ENCODE assay signal across 13 cellular contexts in genomic region chr11:133943950-133944698, GRCh38. TPM values are rescaled to one million over a fixed set of nuclear protein-coding genes. Genes with fewer than 3 reads are reported as not detected.
DNase-seq lines count a peak whose midpoint lies in the region; ATAC-seq and TF ChIP-seq lines count a peak whose summit lies in the region.
"Had no signal": no experiment of that assay in that cellular context is flagged by ENCODE, and none has a peak within 500 bp of the region (broad histone marks: within the 10 kb centered on the region; RNA-seq: fewer than 3 reads in every experiment).

No MANE protein-coding gene starts in this region.

- peak overlapping the region; percentile 84 for H3K27ac Mint-ChIP-seq in activated naive CD4-positive, alpha-beta T cell treated with anti-CD3 and anti-CD28 coated beads for 36 hours
- peak overlapping the region; percentile 96 for H3K27ac Mint-ChIP-seq in activated T-helper 2 cell treated with anti-CD3 and anti-CD28 coated beads, Interferon-gamma antibody, Interleukin-2, Interleukin-4, amounts not matched to agents 10 μg/mL and 5 μg/mL and 100 μg/mL, durations not matched to agents 14 hours and 24 hours and 36 hours
- peak overlapping the region; percentile 71 to 83 for H3K27ac Mint-ChIP-seq in natural killer cell
- no peak overlapping the region for H3K27ac Mint-ChIP-seq in chondrocyte (ENCODE audit: unreplicated experiment)
- H3K27ac Mint-ChIP-seq: GM23338 had no signal

- H3K27me3 Mint-ChIP-seq in activated naive CD4-positive, alpha-beta T cell treated with anti-CD3 and anti-CD28 coated beads for 36 hours (ENCODE audit: low read depth), result no peaks in the 10 kb centered on the region
- H3K27me3 Mint-ChIP-seq in activated T-helper 2 cell treated with anti-CD3 and anti-CD28 coated beads, Interferon-gamma antibody, Interleukin-2, Interleukin-4, amounts not matched to agents 10 μg/mL and 5 μg/mL and 100 μg/mL, durations not matched to agents 14 hours and 24 hours and 36 hours (ENCODE audit: low read depth), result no peaks in the 10 kb centered on the region
- H3K27me3 Mint-ChIP-seq in natural killer cell (ENCODE audit: low read depth in 2 of 2) (peaks cover 0 to 16% of the 10 kb centered on the region in 2 donors), chondrocyte (ENCODE audit: low read depth) (peaks cover 4% of the 10 kb centered on the region)

- ATAC-seq in natural killer cell, result no peak
- no peak for ATAC-seq in GM21360 (IDR thresholded peaks at IDR 0.05; ENCODE audit: unreplicated experiment)
- ATAC-seq: GM23338 had no signal

- H3K36me3 Mint-ChIP-seq in activated naive CD4-positive, alpha-beta T cell treated with anti-CD3 and anti-CD28 coated beads for 36 hours (ENCODE audit: low read depth), result peaks cover 23% of the 10 kb centered on the region
- peaks cover 61% of the 10 kb centered on the region for H3K36me3 Mint-ChIP-seq in activated T-helper 2 cell treated with anti-CD3 and anti-CD28 coated beads, Interferon-gamma antibody, Interleukin-2, Interleukin-4, amounts not matched to agents 10 μg/mL and 5 μg/mL and 100 μg/mL, durations not matched to agents 14 hours and 24 hours and 36 hours (ENCODE audit: low read depth)
- no peaks in the 10 kb centered on the region for H3K36me3 Mint-ChIP-seq in natural killer cell
- H3K36me3 Mint-ChIP-seq in chondrocyte (ENCODE audit: low read depth), result peaks cover 9% of the 10 kb centered on the region

- no peaks in the 10 kb centered on the region for H3K9me3 Mint-ChIP-seq in activated naive CD4-positive, alpha-beta T cell treated with anti-CD3 and anti-CD28 coated beads for 36 hours
- no peaks in the 10 kb centered on the region for H3K9me3 Mint-ChIP-seq in activated T-helper 2 cell treated with anti-CD3 and anti-CD28 coated beads, Interferon-gamma antibody, Interleukin-2, Interleukin-4, amounts not matched to agents 10 μg/mL and 5 μg/mL and 100 μg/mL, durations not matched to agents 14 hours and 24 hours and 36 hours
- H3K9me3 Mint-ChIP-seq in natural killer cell (no peaks in the 10 kb centered on the region), chondrocyte (ENCODE audit: low read depth) (no peaks in the 10 kb centered on the region)
- H3K9me3 Mint-ChIP-seq: GM23338 had no signal

- TF ChIP-seq CTCF in natural killer cell (IDR thresholded peaks at IDR 0.05) (no peak), chondrocyte (IDR thresholded peaks at IDR 0.05) (no peak)

- CTCF ChIA-PET in activated naive CD4-positive, alpha-beta T cell treated with anti-CD3 and anti-CD28 coated beads for 36 hours (lab: Charles Lee), result interaction anchor here (0.7 to 5.5 kb wide), 4 partner anchors 11 to 23 kb away, joined by 3 to 32 read pairs (median 4); no protein-coding TSS in a partner anchor

- intact Hi-C loops in activated naive CD4-positive, alpha-beta T cell treated with anti-CD3 and anti-CD28 coated beads for 36 hours (cut with micrococcal nuclease), result no loop called here
- intact Hi-C loops in activated T-helper 2 cell treated with anti-CD3 and anti-CD28 coated beads, Interferon-gamma antibody, Interleukin-2, Interleukin-4, amounts not matched to agents 10 μg/mL and 5 μg/mL and 100 μg/mL, durations not matched to agents 14 hours and 24 hours and 36 hours (cut with micrococcal nuclease), result loop anchor here (2.0 kb wide), 1 partner anchor 93 kb away; no protein-coding TSS in a partner anchor
- intact Hi-C loops in natural killer cell (cut with micrococcal nuclease), result no loop called here

- H3K4me3 Mint-ChIP-seq in activated naive CD4-positive, alpha-beta T cell treated with anti-CD3 and anti-CD28 coated beads for 36 hours, result peak overlapping the region; percentile 57
- H3K4me3 Mint-ChIP-seq in activated T-helper 2 cell treated with anti-CD3 and anti-CD28 coated beads, Interferon-gamma antibody, Interleukin-2, Interleukin-4, amounts not matched to agents 10 μg/mL and 5 μg/mL and 100 μg/mL, durations not matched to agents 14 hours and 24 hours and 36 hours (ENCODE audit: low read depth), result peak overlapping the region; percentile 82
- H3K4me3 Mint-ChIP-seq in natural killer cell (peak overlapping the region; percentile 45), chondrocyte (ENCODE audit: unreplicated experiment) (no peak overlapping the region)
- H3K4me3 Mint-ChIP-seq: GM23338 had no signal

- in situ Hi-C loops in G401 (cut with HindIII; ENCODE audit: low sequenced_read_pairs), result no loop called here

- DNase-seq in activated naive CD4-positive, alpha-beta T cell treated with anti-CD3 and anti-CD28 coated beads for 36 hours, result no peak
- DNase-seq in activated naive CD4-positive, alpha-beta T cell treated with anti-CD3 and anti-CD28 coated beads, Interleukin-2, amount 50 U/mL, for 16 hours, result no peak
- peak; percentile 56 for DNase-seq in G401 (ENCODE audit: low spot score)
- DNase-seq in activated T-helper 2 cell treated with anti-CD3 and anti-CD28 coated beads, Interferon-gamma antibody, Interleukin-2, Interleukin-4, amounts not matched to agents 10 μg/mL and 5 μg/mL and 100 μg/mL, durations not matched to agents 14 hours and 24 hours and 36 hours (ENCODE audit: low spot score), result no peak
- DNase-seq in natural killer cell, result no peak
- no peak for DNase-seq in chondrocyte (ENCODE audit: low spot score)
- DNase-seq: aorta, NCI-H1436, ovary, SHP77 treated with DMSO at 0.1 percent for 48 hours, sigmoid colon had no signal

- H3K4me1 Mint-ChIP-seq in activated naive CD4-positive, alpha-beta T cell treated with anti-CD3 and anti-CD28 coated beads for 36 hours (ENCODE audit: low read depth), result peaks cover 52% of the 10 kb centered on the region
- peaks cover 69% of the 10 kb centered on the region for H3K4me1 Mint-ChIP-seq in activated T-helper 2 cell treated with anti-CD3 and anti-CD28 coated beads, Interferon-gamma antibody, Interleukin-2, Interleukin-4, amounts not matched to agents 10 μg/mL and 5 μg/mL and 100 μg/mL, durations not matched to agents 14 hours and 24 hours and 36 hours (ENCODE audit: low read depth)
- H3K4me1 Mint-ChIP-seq in natural killer cell (peaks cover 14 to 32% of the 10 kb centered on the region in 2 donors), chondrocyte (ENCODE audit: low read depth) (peaks cover 15% of the 10 kb centered on the region)

RNA-seq across cellular contexts. Expression of gene IGSF9B, which starts 12.6 kb away (rescaled TPM):
- total RNA-seq in activated naive CD4-positive, alpha-beta T cell treated with anti-CD3 and anti-CD28 coated beads for 36 hours, result 10 to 100 TPM; 26.5 to 34.0 TPM
- total RNA-seq in G401 (2014; rRNA removed; shearing (Covaris generic)), result 0.51 and 0.74 TPM in 2 replicates
- 101 and 110 TPM in 2 replicates for total RNA-seq in activated T-helper 2 cell treated with anti-CD3 and anti-CD28 coated beads, Interferon-gamma antibody, Interleukin-2, Interleukin-4, amounts not matched to agents 10 μg/mL and 5 μg/mL and 100 μg/mL, durations not matched to agents 14 hours and 24 hours and 36 hours
- total RNA-seq in natural killer cell (1 to 10 TPM; 2.2 to 6.1 (median 4.3) TPM), chondrocyte (8.4 to 18.3 TPM (median 9.3 TPM) in 3 replicates)
